In genomic region chr1:19483261-19483660, GRCh38 we compare ENCODE assay signal across 9 cellular contexts. TPM values are rescaled to one million over a fixed set of nuclear protein-coding genes. Genes with fewer than 3 reads are reported as not detected.
DNase-seq lines count a peak whose midpoint lies in the region; FAIRE-seq and TF ChIP-seq lines count a peak whose summit lies in the region.
"Had no signal": no experiment of that assay in that cellular context is flagged by ENCODE, and none has a peak within 500 bp of the region (broad histone marks: within the 10 kb centered on the region; RNA-seq: fewer than 3 reads in every experiment).

No MANE protein-coding gene starts in this region.

- no peaks in the 10 kb centered on the region for H3K9me3 ChIP-seq in astrocyte (ENCODE audit: insufficient read depth, low read depth, low read length)
- no peaks in the 10 kb centered on the region for H3K9me3 ChIP-seq in mucosa of stomach (ENCODE audit: control insufficient read depth, low read length)
- H3K9me3 ChIP-seq: mucosa of descending colon had no signal

- H3K27ac Mint-ChIP-seq in astrocyte (ENCODE audit: unreplicated experiment) = peak overlapping the region; percentile 70

- intact Hi-C loops in posterior vena cava (cut with DNase I) = loop anchor here in 1 of 2 donors (5.0 kb wide), 2 partner anchors 36 to 76 kb away; no protein-coding TSS in a partner anchor

- H2AFZ ChIP-seq in astrocyte (ENCODE audit: low read depth, low read length) = no peak overlapping the region

- H3K4me1 Mint-ChIP-seq in astrocyte (ENCODE audit: low read depth, unreplicated experiment) = peaks cover 58% of the 10 kb centered on the region

- H3K9me3 Mint-ChIP-seq in astrocyte (ENCODE audit: unreplicated experiment) = no peaks in the 10 kb centered on the region

- no peaks in the 10 kb centered on the region for H3K27me3 Mint-ChIP-seq in astrocyte (ENCODE audit: low read depth, unreplicated experiment)

- peaks cover 9% of the 10 kb centered on the region for H3K36me3 Mint-ChIP-seq in astrocyte (ENCODE audit: low read depth, unreplicated experiment)

- peaks cover 71% of the 10 kb centered on the region for H3K79me2 ChIP-seq in astrocyte (ENCODE audit: insufficient read depth, low read length)

- no peak overlapping the region for H3K27ac ChIP-seq in astrocyte (ENCODE audit: low read depth, low read length)

- H3K36me3 ChIP-seq in astrocyte (ENCODE audit: insufficient read depth, low read length) (peaks cover 2% of the 10 kb centered on the region), mucosa of stomach (ENCODE audit: control insufficient read depth, insufficient read depth, low read length) (no peaks in the 10 kb centered on the region)

- peak; percentile 17 for DNase-seq in stimulated activated naive CD4-positive, alpha-beta T cell treated with Interleukin-2 at 50 U/mL for 16 hours (lab: John Stamatoyannopoulos, UW)
- DNase-seq in stimulated activated naive CD4-positive, alpha-beta T cell (lab: John Stamatoyannopoulos, UW) = no peak
- DNase-seq in astrocyte (ENCODE audit: low read depth) (no peak), Ammon's horn (ENCODE audit: low spot score) (no peak), middle frontal gyrus (ENCODE audit: extremely low spot score, low spot score) (no peak), posterior vena cava (ENCODE audit: low spot score) (no peak), NCI-H2081 treated with DMSO at 0.1 percent for 48 hours (lab: John Stamatoyannopoulos, UW) (no peak)
- DNase-seq: mucosa of descending colon had no signal

- peak overlapping the region; percentile 97 for H3K4me3 Mint-ChIP-seq in astrocyte (ENCODE audit: unreplicated experiment)

- FAIRE-seq in astrocyte (lab: Jason Lieb, UNC) = no peak

- H3K4me3 ChIP-seq in astrocyte (ENCODE audit: insufficient read depth, low read depth, low read length) = peak overlapping the region; percentile 89
- peak overlapping the region; percentile 97 for H3K4me3 ChIP-seq in mucosa of stomach (ENCODE audit: low read length)

- peaks cover 67% of the 10 kb centered on the region for H4K20me1 ChIP-seq in astrocyte (ENCODE audit: insufficient read depth, low read length)

- H3K27me3 ChIP-seq in astrocyte (ENCODE audit: insufficient read depth, low read length) (no peaks in the 10 kb centered on the region), mucosa of stomach (ENCODE audit: control insufficient read depth, insufficient read depth, low read length) (no peaks in the 10 kb centered on the region)

- H3K4me2 ChIP-seq in astrocyte (ENCODE audit: low read length) = peak overlapping the region; percentile 89

- no peak for TF ChIP-seq CTCF in astrocyte (IDR thresholded peaks at IDR 0.05; ENCODE audit: insufficient read depth, low read depth, low read length)

- H3K4me1 ChIP-seq in astrocyte (ENCODE audit: insufficient read depth, low read length) (peaks cover 35% of the 10 kb centered on the region), mucosa of stomach (ENCODE audit: control insufficient read depth, insufficient read depth, low read length) (peaks cover 77% of the 10 kb centered on the region)

- H3K9ac ChIP-seq in astrocyte (ENCODE audit: low read length) (peak overlapping the region; percentile 96), mucosa of stomach (ENCODE audit: low read length) (peak overlapping the region; percentile 100)

RNA-seq across cellular contexts. Expression of gene CAPZB, which starts 2.1 kb away (rescaled TPM):
- total RNA-seq in astrocyte = 458 and 459 TPM in 2 replicates
- total RNA-seq in posterior vena cava = 100 to 1,000 TPM; 255 to 277 TPM
